In genomic region chr12:111873113-111873512, GRCh38 we compare ENCODE assay signal across 16 cellular contexts. TPM values are rescaled to one million over a fixed set of nuclear protein-coding genes. Genes with fewer than 3 reads are reported as not detected.
DNase-seq lines count a peak whose midpoint lies in the region; ATAC-seq and TF ChIP-seq lines count a peak whose summit lies in the region.
"Had no signal": no experiment of that assay in that cellular context is flagged by ENCODE, and none has a peak within 500 bp of the region (broad histone marks: within the 10 kb centered on the region; RNA-seq: fewer than 3 reads in every experiment).

No MANE protein-coding gene starts in this region.

- no peak for DNase-seq in GM23338 (ENCODE audit: low spot score)
- no peak for DNase-seq in glutamatergic neuron
- DNase-seq in 8988T = no peak
- no peak for DNase-seq in activated T-cell treated with anti-CD3 and anti-CD28 coated beads, Interleukin-2, amount 50 U/mL, for 4 hours
- DNase-seq: AML-193; Caco-2; Calu3; CD4-positive, alpha-beta T cell; CD8-positive, alpha-beta T cell; DMS79 treated with DMSO at 0.1 percent for 48 hours; GF-D8 had no signal

- no peak overlapping the region for H3K4me3 Mint-ChIP-seq in GM23338
- no peak overlapping the region for H3K4me3 Mint-ChIP-seq in glutamatergic neuron (ENCODE audit: unreplicated experiment)
- no peak overlapping the region for H3K4me3 Mint-ChIP-seq in activated T-cell treated with anti-CD3 and anti-CD28 coated beads, Interleukin-2, amount 50 U/mL, for 4 hours
- H3K4me3 Mint-ChIP-seq: B cell; CD4-positive, alpha-beta T cell; CD8-positive, alpha-beta T cell had no signal

- H3K79me2 ChIP-seq in GM23338 (replicated peaks; ENCODE audit: insufficient read depth) = peaks cover 25% of the 10 kb centered on the region

- H2AFZ ChIP-seq in GM23338 = no peak overlapping the region

- H3K9me2 ChIP-seq in GM23338 (ENCODE audit: insufficient read depth) = no peaks in the 10 kb centered on the region

- H3K4me1 ChIP-seq in GM23338 (ENCODE audit: insufficient read depth) (peaks cover 22% of the 10 kb centered on the region), HEK293 (ENCODE audit: control insufficient read depth, insufficient read depth, low read length) (no peaks in the 10 kb centered on the region)
- H3K4me1 ChIP-seq: A549; BLaER1 treated with 17β-estradiol and CSF1 and Interleukin-3, amounts not matched to agents 10 nM and 100 nM; Caco-2 had no signal

- H3F3A ChIP-seq in GM23338 (replicated peaks; ENCODE audit: low read depth) = peaks cover 2% of the 10 kb centered on the region

- H3K36me3 Mint-ChIP-seq in GM23338 (ENCODE audit: low read depth) = peaks cover 63% of the 10 kb centered on the region
- peaks cover 13% of the 10 kb centered on the region for H3K36me3 Mint-ChIP-seq in glutamatergic neuron (ENCODE audit: unreplicated experiment)
- H3K36me3 Mint-ChIP-seq in activated T-cell treated with anti-CD3 and anti-CD28 coated beads, Interleukin-2, amount 50 U/mL, for 4 hours (ENCODE audit: insufficient read depth) = peaks cover 46% of the 10 kb centered on the region

- POLR2A ChIA-PET in HEK293 (lab: Yijun Ruan, JAX) = no interaction called here

- TF ChIP-seq CTCF in GM23338 (conservative IDR thresholded peaks at IDR 0.05; ENCODE audit: low read depth in 2 of 2) (no peak), HEK293 (tag by site-specific recombination; IDR thresholded peaks at IDR 0.05) (no peak), glutamatergic neuron (IDR thresholded peaks at IDR 0.05; ENCODE audit: partially characterized antibody, unreplicated experiment) (no peak)

- no peak for ATAC-seq in GM23338
- ATAC-seq in activated T-cell treated with anti-CD3 and anti-CD28 coated beads, Interleukin-2, amount 50 U/mL, for 4 hours = no peak
- ATAC-seq: A549; CD8-positive, alpha-beta T cell had no signal

- H4K20me1 ChIP-seq in GM23338 (replicated peaks; ENCODE audit: insufficient read depth) = no peaks in the 10 kb centered on the region

- peak overlapping the region; percentile 11; the same call in 1 of the 2 replicates for H3K27ac ChIP-seq in GM23338 (ENCODE audit: low read depth)
- H3K27ac ChIP-seq in HEK293 (ENCODE audit: extremely low read depth, low read depth, low read length) = no peak overlapping the region
- H3K27ac ChIP-seq: A549; BLaER1 treated with 17β-estradiol and CSF1 and Interleukin-3, amounts not matched to agents 10 nM and 100 nM; C4-2B had no signal

- H3K27me3 ChIP-seq in GM23338 (ENCODE audit: insufficient read depth) = no peaks in the 10 kb centered on the region
- H3K27me3 ChIP-seq: BLaER1 treated with 17β-estradiol and CSF1 and Interleukin-3, amounts not matched to agents 10 nM and 100 nM had no signal

- peaks cover 39% of the 10 kb centered on the region for H3K36me3 ChIP-seq in GM23338 (ENCODE audit: insufficient read depth)
- peaks cover 70 to 71% of the 10 kb centered on the region in 2 experiments for H3K36me3 ChIP-seq in HEK293 (ENCODE audit: control insufficient read depth in 2 of 2, insufficient read depth in 1 of 2, low read length in 2 of 2)

- no peaks in the 10 kb centered on the region for H3K27me3 Mint-ChIP-seq in GM23338 (ENCODE audit: insufficient read depth, low read depth, poor library complexity)
- peaks cover 1% of the 10 kb centered on the region for H3K27me3 Mint-ChIP-seq in glutamatergic neuron (ENCODE audit: unreplicated experiment)
- no peaks in the 10 kb centered on the region for H3K27me3 Mint-ChIP-seq in activated T-cell treated with anti-CD3 and anti-CD28 coated beads, Interleukin-2, amount 50 U/mL, for 4 hours (ENCODE audit: low read depth)
- H3K27me3 Mint-ChIP-seq: B cell; CD4-positive, alpha-beta T cell had no signal

- H3K4me3 ChIP-seq in GM23338 (no peak overlapping the region), HEK293 (ENCODE audit: low read depth, low read length) (no peak overlapping the region)
- H3K4me3 ChIP-seq: A549; BLaER1 treated with 17β-estradiol and CSF1 and Interleukin-3, amounts not matched to agents 10 nM and 100 nM had no signal

- no peaks in the 10 kb centered on the region for H3K9me3 ChIP-seq in HEK293 (ENCODE audit: control insufficient read depth, insufficient read depth, low read depth, low read length)
- H3K9me3 ChIP-seq: A549; BLaER1 treated with 17β-estradiol and CSF1 and Interleukin-3, amounts not matched to agents 10 nM and 100 nM; Caco-2 had no signal

- no peak overlapping the region for H3K4me2 ChIP-seq in GM23338
- H3K4me2 ChIP-seq: A549; BLaER1 treated with 17β-estradiol and CSF1 and Interleukin-3, amounts not matched to agents 10 nM and 100 nM had no signal

- H3K27ac Mint-ChIP-seq in GM23338 = no peak overlapping the region; the same call in 1 of the 2 replicates
- peak overlapping the region; percentile 55 for H3K27ac Mint-ChIP-seq in glutamatergic neuron (ENCODE audit: unreplicated experiment)
- H3K27ac Mint-ChIP-seq: B cell; CD4-positive, alpha-beta T cell; CD8-positive, alpha-beta T cell had no signal

- H3K9me3 Mint-ChIP-seq in GM23338 = no peaks in the 10 kb centered on the region
- H3K9me3 Mint-ChIP-seq in glutamatergic neuron (ENCODE audit: unreplicated experiment) = peaks cover 2% of the 10 kb centered on the region
- H3K9me3 Mint-ChIP-seq in activated T-cell treated with anti-CD3 and anti-CD28 coated beads, Interleukin-2, amount 50 U/mL, for 4 hours = no peaks in the 10 kb centered on the region
- H3K9me3 Mint-ChIP-seq: CD4-positive, alpha-beta T cell had no signal

- H3K4me1 Mint-ChIP-seq in GM23338 (peaks cover 27% of the 10 kb centered on the region), glutamatergic neuron (ENCODE audit: low read depth, unreplicated experiment) (peaks cover 3% of the 10 kb centered on the region)
- H3K4me1 Mint-ChIP-seq in activated T-cell treated with anti-CD3 and anti-CD28 coated beads, Interleukin-2, amount 50 U/mL, for 4 hours (ENCODE audit: low read depth) = peaks cover 1% of the 10 kb centered on the region
- H3K4me1 Mint-ChIP-seq: B cell had no signal

- CTCF ChIA-PET in HEK293 (lab: Yijun Ruan, JAX) = no interaction called here

TF ChIP-seq in GM23338, 12 proteins besides CTCF, POLR2A, EP300 and RAD21 (continues in another document):
- TF ChIP-seq JUNB (IDR thresholded peaks at IDR 0.05; ENCODE audit: unreplicated experiment) (no peak), CREB1 (CRISPR knock-in tag; IDR thresholded peaks at IDR 0.05; ENCODE audit: low read depth) (no peak), STAT1 (IDR thresholded peaks at IDR 0.05; ENCODE audit: unreplicated experiment) (no peak), ETS1 (IDR thresholded peaks at IDR 0.05) (no peak), EZH2 (IDR thresholded peaks at IDR 0.05; ENCODE audit: low read depth, unreplicated experiment) (no peak), ZNF114 (CRISPR knock-in tag; IDR thresholded peaks at IDR 0.05) (no peak), POLR2AphosphoS5 (IDR thresholded peaks at IDR 0.05; ENCODE audit: low read depth) (no peak)

TF ChIP-seq in HEK293, 187 proteins besides CTCF, POLR2A, EP300 and RAD21:
- 0 out of 2 replicates have a peak, but pooled peaks have one; percentile 25 for TF ChIP-seq ATF2 (tag by site-specific recombination; IDR thresholded peaks at IDR 0.05; ENCODE audit: low read depth)
- TF ChIP-seq ELK4 (IDR thresholded peaks at IDR 0.05; ENCODE audit: borderline replicate concordance, low read depth, low read length) = no peak
- no peak for TF ChIP-seq KLF8 (tag by site-specific recombination; IDR thresholded peaks at IDR 0.05)

RNA-seq across cellular contexts. Expression of gene MAPKAPK5, which starts 31.1 kb away (rescaled TPM):
- 77.0 and 107 TPM in 2 replicates for total RNA-seq in GM23338 (2014; rRNA removed; shearing (Covaris generic))
- 39.6 and 41.5 TPM in 2 replicates for polyA plus RNA-seq in GM23338 (2016; fragmentation: Nextera tagmentation; extraction: Ambion mirVana)
- total RNA-seq in glutamatergic neuron (ENCODE audit: unreplicated experiment) = 125 TPM
- 100 to 1,000 TPM in 1 of 3 donors, 10 to 100 TPM in 2; 98.7 to 109 (median 98.9) TPM for total RNA-seq in activated T-cell treated with anti-CD3 and anti-CD28 coated beads, Interleukin-2, amount 50 U/mL, for 4 hours
